18 cellular contexts compared by ENCODE assay signal in the genomic region with DNA sequence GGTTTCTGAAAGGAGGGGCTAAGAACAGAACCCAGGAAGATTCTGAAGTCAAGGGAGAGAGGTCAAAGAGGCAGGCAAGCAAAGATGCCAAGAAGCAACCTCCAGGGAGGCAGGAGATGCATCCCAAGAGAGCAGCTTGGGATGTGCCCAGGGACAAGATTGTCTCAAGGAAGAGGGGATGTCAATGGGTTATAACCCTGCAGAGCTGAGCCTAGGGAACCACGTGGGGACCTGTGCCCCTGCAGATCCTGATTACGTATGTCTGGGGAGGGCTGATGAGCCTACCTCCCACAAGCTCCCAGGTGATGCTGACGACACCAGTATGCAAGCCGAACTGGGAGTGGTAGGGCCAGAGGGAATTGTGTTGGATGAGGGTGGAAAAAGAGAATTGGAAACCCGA.
DNase-seq lines count a peak whose midpoint lies in the region; ATAC-seq, FAIRE-seq and TF ChIP-seq lines count a peak whose summit lies in the region.
"Had no signal": no experiment of that assay in that cellular context is flagged by ENCODE, and none has a peak within 500 bp of the region (broad histone marks: within the 10 kb centered on the region; RNA-seq: fewer than 3 reads in every experiment).

No MANE protein-coding gene starts in this region.

- in situ Hi-C loops in KBM-7 (cut with MboI; ENCODE audit: low pct_unique_long_range_greater_than_20kb, low sequenced_read_pairs) = no loop called here

- H3K36me3 ChIP-seq in H1 (ENCODE audit: control insufficient read depth in 2 of 4, insufficient read depth in 4 of 4, low read length in 3 of 4) = no peaks in the 10 kb centered on the region
- H3K36me3 ChIP-seq in iPS DF 6.9 (ENCODE audit: control insufficient read depth, insufficient read depth, low read length) = no peaks in the 10 kb centered on the region
- no peaks in the 10 kb centered on the region for H3K36me3 ChIP-seq in neuronal stem cell (replicated peaks in 1 of 2; ENCODE audit: control insufficient read depth in 2 of 2, insufficient read depth in 2 of 2, low read length in 2 of 2)
- H3K36me3 ChIP-seq: BE2C; BLaER1 treated with 17β-estradiol and CSF1 and Interleukin-3, amounts not matched to agents 10 nM and 100 nM had no signal

- no peak for TF ChIP-seq RAD21 in H1 (IDR thresholded peaks at IDR 0.05 in 1 of 2, conservative IDR thresholded peaks at IDR 0.05 in 1 of 2; ENCODE audit: low read depth in 2 of 2, low read length in 2 of 2)

- H3K4ac ChIP-seq in H1 (replicated peaks; ENCODE audit: insufficient read length, low read depth, low read length) = no peak overlapping the region
- H3K4ac ChIP-seq in neuronal stem cell (ENCODE audit: low read length) = no peak overlapping the region

- peaks cover 0 to 2% of the 10 kb centered on the region in 2 donors for H3K9me3 Mint-ChIP-seq in activated T-cell treated with anti-CD3 and anti-CD28 coated beads, Interleukin-2, amount 50 U/mL, for 72 hours
- H3K9me3 Mint-ChIP-seq: CD4-positive, alpha-beta T cell; H9 had no signal

- H3K9ac ChIP-seq in H1 (replicated peaks in 1 of 4; ENCODE audit: extremely low read depth in 1 of 4, low read depth in 3 of 4, low read length in 3 of 4) (no peak overlapping the region), neuronal stem cell (ENCODE audit: low read depth, low read length, poor library complexity) (no peak overlapping the region)
- H3K9ac ChIP-seq: BLaER1 treated with 17β-estradiol and CSF1 and Interleukin-3, amounts not matched to agents 10 nM and 100 nM had no signal

- H3K23me2 ChIP-seq in H1 (ENCODE audit: low read depth, low read length) = no peaks in the 10 kb centered on the region

- H3K27ac Mint-ChIP-seq in activated T-cell treated with anti-CD3 and anti-CD28 coated beads, Interleukin-2, amount 50 U/mL, for 72 hours = no peak overlapping the region
- H3K27ac Mint-ChIP-seq: CD14-positive monocyte; CD4-positive, alpha-beta T cell; CD8-positive, alpha-beta memory T cell had no signal

- TF ChIP-seq EP300 in H1 (IDR thresholded peaks at IDR 0.05; ENCODE audit: borderline replicate concordance in 1 of 2, low read depth in 2 of 2, low read length in 2 of 2) = no peak

- H4K8ac ChIP-seq in H1 (ENCODE audit: extremely low read depth, insufficient read depth, low read length) = no peak overlapping the region
- H4K8ac ChIP-seq in neuronal stem cell (ENCODE audit: low read depth, low read length) = no peak overlapping the region

- peak overlapping the region; percentile 10; the same call in 1 of the 2 replicates for H2AFZ ChIP-seq in H1 (ENCODE audit: low read length)
- H2AFZ ChIP-seq in neuronal stem cell (ENCODE audit: low read length) = no peak overlapping the region

- H3K4me2 ChIP-seq in H1 (ENCODE audit: insufficient read depth in 1 of 2, low read depth in 2 of 2, low read length in 2 of 2) = no peak overlapping the region
- no peak overlapping the region for H3K4me2 ChIP-seq in neuronal stem cell (ENCODE audit: insufficient read depth, low read length, poor library complexity, severe bottlenecking)
- H3K4me2 ChIP-seq: BLaER1 treated with 17β-estradiol and CSF1 and Interleukin-3, amounts not matched to agents 10 nM and 100 nM had no signal

- CTCF ChIA-PET in H1 (lab: Charles Lee; ENCODE audit: partially characterized antibody) = interaction anchor here (1.1 kb wide), 1 partner anchor 9 kb away, joined by 3 read pairs; no protein-coding TSS in a partner anchor

- no peaks in the 10 kb centered on the region for H3K27me3 ChIP-seq in H1 (replicated peaks in 1 of 4; ENCODE audit: control insufficient read depth in 3 of 4, extremely low read depth in 1 of 4, insufficient read depth in 3 of 4, low read length in 3 of 4)
- H3K27me3 ChIP-seq in iPS DF 6.9 (ENCODE audit: control insufficient read depth, insufficient read depth, low read length) = no peaks in the 10 kb centered on the region
- peaks cover 0 to 5% (median 0%) of the 10 kb centered on the region in 3 experiments for H3K27me3 ChIP-seq in neuronal stem cell (ENCODE audit: control insufficient read depth in 3 of 3, insufficient read depth in 3 of 3, low read depth in 1 of 3, low read length in 3 of 3)
- H3K27me3 ChIP-seq: BLaER1 treated with 17β-estradiol and CSF1 and Interleukin-3, amounts not matched to agents 10 nM and 100 nM had no signal

- H3K23ac ChIP-seq in H1 (ENCODE audit: insufficient read length) (no peak overlapping the region), neuronal stem cell (ENCODE audit: low read depth, low read length, poor library complexity) (no peak overlapping the region)

- H3K18ac ChIP-seq in H1 (ENCODE audit: extremely low read depth, low read length) (no peak overlapping the region; the same call in 1 of the 2 replicates), neuronal stem cell (ENCODE audit: low read length) (peak overlapping the region; percentile 23)

- H3K4me1 ChIP-seq in H1 (replicated peaks in 1 of 4; ENCODE audit: control insufficient read depth in 3 of 4, insufficient read depth in 4 of 4, low read length in 3 of 4) = peaks cover 0 to 13% (median 6%) of the 10 kb centered on the region in 4 experiments; a peak in 4 of 7 replicates
- H3K4me1 ChIP-seq in iPS DF 6.9 (ENCODE audit: control insufficient read depth, insufficient read depth, low read length) = peaks cover 5% of the 10 kb centered on the region
- peaks cover 0 to 5% of the 10 kb centered on the region in 2 donors for H3K4me1 ChIP-seq in neuronal stem cell (ENCODE audit: control insufficient read depth in 2 of 2, insufficient read depth in 1 of 2, low read depth in 1 of 2, low read length in 2 of 2)
- H3K4me1 ChIP-seq: BE2C had no signal

- no peak overlapping the region for H3K14ac ChIP-seq in H1 (ENCODE audit: insufficient read length)
- H3K14ac ChIP-seq in neuronal stem cell (ENCODE audit: low read length) = no peak overlapping the region

- WGBS in H1 (ENCODE audit: extremely low coverage in 1 of 2, insufficient coverage in 1 of 2, insufficient read length in 1 of 2, insufficient replicate concordance in 2 of 2, low coverage in 1 of 2, low lambda C conversion rate in 2 of 2, missing lambda C conversion rate in 1 of 2), 2 experiments = 81% methylated on average over 5 of the region's 5 CpGs; no CpG with 5 or more reads in 1 of the 2 experiments
- no CpG with 5 or more reads among the region's 5 CpGs for WGBS in iPS DF 6.9 (ENCODE audit: insufficient coverage, insufficient read length)
- no CpG with 5 or more reads among the region's 5 CpGs for WGBS in neuronal stem cell (ENCODE audit: extremely low coverage in 2 of 2, insufficient read length in 2 of 2, insufficient replicate concordance in 1 of 2), 2 donors

- TF ChIP-seq CTCF in H1 (IDR thresholded peaks at IDR 0.05; ENCODE audit: control extremely low read depth in 1 of 3, insufficient read depth in 1 of 3, low read depth in 1 of 3, low read length in 3 of 3) = no peak

- no peak overlapping the region for H2BK20ac ChIP-seq in H1 (ENCODE audit: low read length)

- no peak overlapping the region for H2BK120ac ChIP-seq in H1 (replicated peaks; ENCODE audit: low read depth, low read length)
- H2BK120ac ChIP-seq in neuronal stem cell (ENCODE audit: low read depth, low read length) = no peak overlapping the region

- H3K36me3 Mint-ChIP-seq in activated T-cell treated with anti-CD3 and anti-CD28 coated beads, Interleukin-2, amount 50 U/mL, for 72 hours (ENCODE audit: insufficient read depth in 2 of 2) = no peaks in the 10 kb centered on the region
- H3K36me3 Mint-ChIP-seq: CD14-positive monocyte had no signal

- no peak for DNase-seq in H1 (ENCODE audit: low read depth in 1 of 2, low spot score in 2 of 2)
- no peak for DNase-seq in iPS DF 6.9 (ENCODE audit: low read depth, low spot score)
- no peak for DNase-seq in neuronal stem cell (ENCODE audit: low spot score)
- DNase-seq in activated T-cell treated with anti-CD3 and anti-CD28 coated beads, Interleukin-2, amount 50 U/mL, for 72 hours = no peak
- DNase-seq in KBM-7 = no peak
- DNase-seq: BE2C; CD4-positive, alpha-beta T cell; CD8-positive, alpha-beta memory T cell; DMS 273 treated with DMSO at 0.1 percent for 48 hours; DMS79 treated with DMSO at 0.1 percent for 48 hours; GF-D8; H9 had no signal

- peaks cover 81% of the 10 kb centered on the region for H3K27me3 Mint-ChIP-seq in activated T-cell treated with anti-CD3 and anti-CD28 coated beads, Interleukin-2, amount 50 U/mL, for 72 hours (ENCODE audit: low read depth)

- no peak for FAIRE-seq in H1 (lab: Jason Lieb, UNC)
- FAIRE-seq: D721Med, GM12891, GM18507 had no signal

- H3K9me3 ChIP-seq in H1 (ENCODE audit: insufficient read depth in 2 of 2, low read depth in 1 of 2, low read length in 1 of 2) (no peaks in the 10 kb centered on the region), iPS DF 6.9 (ENCODE audit: control insufficient read depth, insufficient read depth, low read length) (no peaks in the 10 kb centered on the region), neuronal stem cell (replicated peaks in 1 of 2; ENCODE audit: control insufficient read depth in 2 of 2, insufficient read depth in 1 of 2, low read depth in 1 of 2, low read length in 2 of 2) (no peaks in the 10 kb centered on the region)
- H3K9me3 ChIP-seq: BE2C; BLaER1 treated with 17β-estradiol and CSF1 and Interleukin-3, amounts not matched to agents 10 nM and 100 nM had no signal

- H4K20me1 ChIP-seq in H1 (replicated peaks in 1 of 2; ENCODE audit: control insufficient read depth in 1 of 2, insufficient read depth in 2 of 2, low read length in 2 of 2) = no peaks in the 10 kb centered on the region
- H4K20me1 ChIP-seq: BLaER1 treated with 17β-estradiol and CSF1 and Interleukin-3, amounts not matched to agents 10 nM and 100 nM had no signal

- H3K56ac ChIP-seq in H1 (replicated peaks; ENCODE audit: insufficient read length, low read depth, low read length) = no peak overlapping the region

- H3K4me3 ChIP-seq in H1 (ENCODE audit: extremely low read depth in 1 of 4, insufficient read depth in 2 of 4, low read depth in 3 of 4, low read length in 4 of 4) = no peak overlapping the region
- H3K4me3 ChIP-seq in iPS DF 6.9 (ENCODE audit: low read length) = peak overlapping the region; percentile 12; the same call in 1 of the 2 replicates
- H3K4me3 ChIP-seq in neuronal stem cell (ENCODE audit: low read length in 2 of 2) = no peak overlapping the region
- H3K4me3 ChIP-seq: BLaER1 treated with 17β-estradiol and CSF1 and Interleukin-3, amounts not matched to agents 10 nM and 100 nM had no signal

- H2BK5ac ChIP-seq in H1 (ENCODE audit: low read depth, low read length) (no peak overlapping the region), neuronal stem cell (ENCODE audit: low read length) (peak overlapping the region; percentile 35)

- POLR2A ChIA-PET in H1 (lab: Charles Lee; ENCODE audit: partially characterized antibody) = no interaction called here

- no peak overlapping the region for H4K5ac ChIP-seq in H1 (ENCODE audit: insufficient read length, low read depth, low read length)

- no peaks in the 10 kb centered on the region for H3K4me1 Mint-ChIP-seq in activated T-cell treated with anti-CD3 and anti-CD28 coated beads, Interleukin-2, amount 50 U/mL, for 72 hours (ENCODE audit: low read depth)
- H3K4me1 Mint-ChIP-seq: CD14-positive monocyte; CD8-positive, alpha-beta memory T cell had no signal

- ATAC-seq in activated T-cell treated with anti-CD3 and anti-CD28 coated beads, Interleukin-2, amount 50 U/mL, for 72 hours (replicated peaks in 1 of 2) = no peak
- ATAC-seq in GM21717 (IDR thresholded peaks at IDR 0.05; ENCODE audit: unreplicated experiment) = no peak

- no peak overlapping the region for H3K4me3 Mint-ChIP-seq in activated T-cell treated with anti-CD3 and anti-CD28 coated beads, Interleukin-2, amount 50 U/mL, for 72 hours
- H3K4me3 Mint-ChIP-seq: CD14-positive monocyte; CD4-positive, alpha-beta T cell; CD8-positive, alpha-beta memory T cell; H9 had no signal

- H2BK15ac ChIP-seq in H1 (ENCODE audit: low read length) (no peak overlapping the region), neuronal stem cell (ENCODE audit: low read length) (no peak overlapping the region)

- no peak overlapping the region for H3K27ac ChIP-seq in H1 (ENCODE audit: low read depth, low read length)
- no peak overlapping the region for H3K27ac ChIP-seq in iPS DF 6.9 (ENCODE audit: low read length)
- no peak overlapping the region for H3K27ac ChIP-seq in neuronal stem cell (replicated peaks; ENCODE audit: low read length)
- H3K27ac ChIP-seq: BLaER1 treated with 17β-estradiol and CSF1 and Interleukin-3, amounts not matched to agents 10 nM and 100 nM had no signal

- H4K91ac ChIP-seq in H1 (replicated peaks; ENCODE audit: insufficient read length, low read length) (no peak overlapping the region), neuronal stem cell (ENCODE audit: low read depth, low read length, poor library complexity) (no peak overlapping the region)

- H3K79me1 ChIP-seq in H1 (ENCODE audit: low read depth, low read length) (no peaks in the 10 kb centered on the region), neuronal stem cell (ENCODE audit: low read depth, low read length) (no peaks in the 10 kb centered on the region)

- H3K79me2 ChIP-seq in H1 (ENCODE audit: control insufficient read depth in 1 of 2, insufficient read depth in 2 of 2, low read length in 2 of 2) = no peaks in the 10 kb centered on the region

- no peak for TF ChIP-seq POLR2A in H1 (IDR thresholded peaks at IDR 0.05; ENCODE audit: control extremely low read depth in 1 of 2, low read depth in 2 of 2, low read length in 2 of 2)

- H2AK5ac ChIP-seq in H1 (ENCODE audit: low read depth, low read length) (no peak overlapping the region), neuronal stem cell (ENCODE audit: low read depth, low read length) (no peak overlapping the region)

- H2BK12ac ChIP-seq in H1 (ENCODE audit: low read depth, low read length) = no peak overlapping the region; the same call in 1 of the 2 replicates
- H2BK12ac ChIP-seq in neuronal stem cell (ENCODE audit: low read length) = no peak overlapping the region
